10 cellular contexts compared by ENCODE assay signal in genomic region chr2:101327863-101328394, GRCh38. TPM values are rescaled to one million over a fixed set of nuclear protein-coding genes. Genes with fewer than 3 reads are reported as not detected.
DNase-seq lines count a peak whose midpoint lies in the region; TF ChIP-seq lines count a peak whose summit lies in the region.
"Had no signal": no experiment of that assay in that cellular context is flagged by ENCODE, and none has a peak within 500 bp of the region (broad histone marks: within the 10 kb centered on the region; RNA-seq: fewer than 3 reads in every experiment).

No MANE protein-coding gene starts in this region.

- no peaks in the 10 kb centered on the region for H3K9me3 ChIP-seq in fibroblast of lung (ENCODE audit: control insufficient read depth, insufficient read depth, low read depth, low read length)
- H3K9me3 ChIP-seq: thoracic aorta had no signal

- no peaks in the 10 kb centered on the region for H3K79me2 ChIP-seq in fibroblast of lung (ENCODE audit: control insufficient read depth, insufficient read depth, low read length)

- peak overlapping the region; percentile 96 for H2AFZ ChIP-seq in fibroblast of lung (ENCODE audit: low read length)

- H3K4me2 ChIP-seq in fibroblast of lung (ENCODE audit: extremely low read depth, insufficient read depth, low read length), result no peak overlapping the region

- DNase-seq in NCI-H2029 treated with DMSO at 0.1 percent for 48 hours (lab: John Stamatoyannopoulos, UW) (peak; percentile 24), NCI-H2029 (lab: John Stamatoyannopoulos, UW) (no peak), NCI-H2196 (lab: John Stamatoyannopoulos, UW; ENCODE audit: unreplicated experiment) (peak; percentile 77), fibroblast of lung (ENCODE audit: low read depth in 2 of 2) (no peak), NCI-H2171 treated with DMSO at 0.1 percent for 48 hours (lab: John Stamatoyannopoulos, UW) (no peak), Ammon's horn (ENCODE audit: low spot score) (no peak), NCI-H2081 (lab: John Stamatoyannopoulos, UW) (no peak)

- H4K20me1 ChIP-seq in fibroblast of lung (ENCODE audit: control insufficient read depth, extremely low read depth, insufficient read depth, low read length), result no peaks in the 10 kb centered on the region

- H3K27ac ChIP-seq in fibroblast of lung (ENCODE audit: insufficient read depth, low read length), result peak overlapping the region; percentile 47
- peak overlapping the region in 20 of 21 experiments; percentile 40 to 94 (median 83) for H3K27ac ChIP-seq in skin epidermis

- H3K36me3 ChIP-seq in fibroblast of lung (ENCODE audit: control insufficient read depth, insufficient read depth, low read length), result no peaks in the 10 kb centered on the region
- H3K36me3 ChIP-seq: thoracic aorta had no signal

- H3K27me3 ChIP-seq in fibroblast of lung (ENCODE audit: control insufficient read depth, insufficient read depth, low read length), result no peaks in the 10 kb centered on the region

- H3K9ac ChIP-seq in fibroblast of lung (ENCODE audit: insufficient read depth, low read length), result no peak overlapping the region

- no peak for TF ChIP-seq CTCF in fibroblast of lung (conservative IDR thresholded peaks at IDR 0.05 in 1 of 2, IDR thresholded peaks at IDR 0.05 in 1 of 2; ENCODE audit: low read depth in 1 of 2, low read length in 2 of 2)

- H3K4me1 ChIP-seq in fibroblast of lung (ENCODE audit: control insufficient read depth, extremely low read depth, insufficient read depth, low read length), result peaks cover 9% of the 10 kb centered on the region

- H3K4me3 ChIP-seq in fibroblast of lung (replicated peaks in 1 of 4; ENCODE audit: control extremely low read depth in 1 of 4, insufficient read depth in 1 of 4, low read depth in 3 of 4, low read length in 4 of 4) (no peak overlapping the region), skin epidermis (no peak overlapping the region)
- H3K4me3 ChIP-seq: thoracic aorta had no signal

RNA-seq across cellular contexts. Expression of gene RNF149, which starts 19.4 kb away (rescaled TPM):
- 44.7 and 49.0 TPM in 2 replicates for total RNA-seq in fibroblast of lung
- 22.8 and 29.4 TPM in 2 replicates for polyA plus RNA-seq in fibroblast of lung
- 20.4 and 26.4 TPM in 2 replicates for polyA plus RNA-seq in fibroblast of lung (2012)
- polyA minus RNA-seq in fibroblast of lung (ENCODE audit: low replicate concordance), result 19.6 and 23.8 TPM in 2 replicates

RNA-seq across cellular contexts. Expression of gene CREG2, which starts 59.4 kb away (rescaled TPM):
- under 0.01 and 0.50 TPM in 2 replicates for total RNA-seq in fibroblast of lung
- polyA plus RNA-seq in fibroblast of lung, result 0.08 and 0.84 TPM in 2 replicates
- polyA plus RNA-seq in fibroblast of lung (2012), result 0.36 TPM in 1 of 2 replicates, not detected in the other
- polyA minus RNA-seq in fibroblast of lung (ENCODE audit: low replicate concordance), result 0.59 TPM in 1 of 2 replicates, not detected in the other
- total RNA-seq: A673, thoracic aorta had no signal

Comparison
In these comparisons a context has a peak if more than half of its experiments do, and no peak if none do; other contexts are left out.
1. DNase-seq: peak in NCI-H2029 treated with DMSO at 0.1 percent for 48 hours (single experiment) and NCI-H2196 (single experiment); none in NCI-H2029 (single experiment), fibroblast of lung (0 of 2), NCI-H2171 treated with DMSO at 0.1 percent for 48 hours (single experiment), Ammon's horn (single experiment) and NCI-H2081 (0 of 2).